8 cellular contexts compared by ENCODE assay signal in genomic region chr12:108773798-108774788, GRCh38. TPM values are rescaled to one million over a fixed set of nuclear protein-coding genes. Genes with fewer than 3 reads are reported as not detected.
DNase-seq lines count a peak whose midpoint lies in the region; ATAC-seq, FAIRE-seq and TF ChIP-seq lines count a peak whose summit lies in the region.

No MANE protein-coding gene starts in this region.

- no peaks in the 10 kb centered on the region for H3F3A ChIP-seq in smooth muscle cell (ENCODE audit: low read depth)

- H3K9ac ChIP-seq in K562 (ENCODE audit: insufficient read depth in 1 of 2, low read depth in 2 of 2, low read length in 2 of 2), result 0 out of 4 replicates have a peak overlapping the region, but pooled peaks of 1 of the 2 experiments have one; percentile 20
- H3K9ac ChIP-seq in iPS-15b (ENCODE audit: low read depth, low read length), result peak overlapping the region; percentile 9
- H3K9ac ChIP-seq in smooth muscle cell (ENCODE audit: low read depth), result no peak overlapping the region

- no peaks in the 10 kb centered on the region for H3K36me3 ChIP-seq in BE2C
- H3K36me3 ChIP-seq in K562 (ENCODE audit: control insufficient read depth, insufficient read depth, low read length), result no peaks in the 10 kb centered on the region
- H3K36me3 ChIP-seq in iPS-15b (ENCODE audit: control insufficient read depth, insufficient read depth, low read length), result no peaks in the 10 kb centered on the region
- no peaks in the 10 kb centered on the region for H3K36me3 ChIP-seq in smooth muscle cell (ENCODE audit: low read depth)

- BruUV-seq in K562 (replicated peaks; lab: Mats Ljungman, UMichigan), result no TSS peak

- H3K27ac ChIP-seq in K562 (ENCODE audit: extremely low read depth, low read depth, low read length) (no peak overlapping the region), smooth muscle cell (ENCODE audit: low read depth) (no peak overlapping the region)

- no peak overlapping the region for H3K27ac Mint-ChIP-seq in activated naive CD4-positive, alpha-beta T cell treated with anti-CD3 and anti-CD28 coated beads, Interleukin-2, amount 50 U/mL, for 72 hours

- TF ChIP-seq CTCF in BE2C (IDR thresholded peaks at IDR 0.05; ENCODE audit: low read depth, low read length) (no peak), K562 (IDR thresholded peaks at IDR 0.05 in 2 of 3, conservative IDR thresholded peaks at IDR 0.05 in 1 of 3; ENCODE audit: insufficient read depth in 2 of 3, low read depth in 1 of 3, low read length in 3 of 3) (no peak), smooth muscle cell (IDR thresholded peaks at IDR 0.05; ENCODE audit: borderline replicate concordance, insufficient read depth, poor library complexity, severe bottlenecking) (no peak)

- no peaks in the 10 kb centered on the region for H4K20me1 ChIP-seq in K562 (replicated peaks; ENCODE audit: control insufficient read depth, insufficient read depth, low read length)
- no peaks in the 10 kb centered on the region for H4K20me1 ChIP-seq in smooth muscle cell (ENCODE audit: low read depth)

- intact Hi-C loops in K562 (cut with micrococcal nuclease), result no loop called here

- H3K4me2 ChIP-seq in K562 (ENCODE audit: insufficient read depth, low read length) (no peak overlapping the region), smooth muscle cell (peak overlapping the region; percentile 22)

- no peaks in the 10 kb centered on the region for H3K9me3 Mint-ChIP-seq in activated naive CD4-positive, alpha-beta T cell treated with anti-CD3 and anti-CD28 coated beads, Interleukin-2, amount 50 U/mL, for 72 hours

- in situ Hi-C loops in K562 (cut with MboI), result no loop called here

- no peaks in the 10 kb centered on the region for H3K9me1 ChIP-seq in K562 (ENCODE audit: control insufficient read depth, insufficient read depth, low read length)

- H3K4me3 ChIP-seq in BE2C (ENCODE audit: low read depth, low read length) (no peak overlapping the region), K562 (no peak overlapping the region), iPS-15b (ENCODE audit: low read depth, low read length) (no peak overlapping the region), smooth muscle cell (no peak overlapping the region)

- H3K4me1 ChIP-seq in BE2C (no peaks in the 10 kb centered on the region; the same call in 1 of the 2 replicates), K562 (replicated peaks in 1 of 2; ENCODE audit: control insufficient read depth in 2 of 2, insufficient read depth in 2 of 2, low read length in 2 of 2) (peaks cover 0 to 12% of the 10 kb centered on the region in 2 experiments; a peak in 2 of 5 replicates), iPS-15b (ENCODE audit: control insufficient read depth, insufficient read depth, low read length) (no peaks in the 10 kb centered on the region), smooth muscle cell (ENCODE audit: low read depth) (no peaks in the 10 kb centered on the region)

- no peak for TF ChIP-seq POLR2A in K562 (conservative IDR thresholded peaks at IDR 0.05)

- H3K27me3 ChIP-seq in BE2C, result no peaks in the 10 kb centered on the region
- peaks cover 0 to 4% of the 10 kb centered on the region in 2 experiments; a peak in 4 of 5 replicates for H3K27me3 ChIP-seq in K562 (ENCODE audit: control insufficient read depth in 2 of 2, insufficient read depth in 2 of 2, low read length in 2 of 2)
- H3K27me3 ChIP-seq in iPS-15b (ENCODE audit: control insufficient read depth, insufficient read depth, low read length), result no peaks in the 10 kb centered on the region
- no peaks in the 10 kb centered on the region for H3K27me3 ChIP-seq in smooth muscle cell (ENCODE audit: low read depth)

- no peak for FAIRE-seq in K562 (lab: Jason Lieb, UNC)

- no peak for TF ChIP-seq RAD21 in K562 (CRISPR knock-in tag; conservative IDR thresholded peaks at IDR 0.05 in 1 of 2, IDR thresholded peaks at IDR 0.05 in 1 of 2)

- no peaks in the 10 kb centered on the region for H3K9me3 ChIP-seq in BE2C
- no peaks in the 10 kb centered on the region for H3K9me3 ChIP-seq in K562 (replicated peaks; ENCODE audit: control insufficient read depth, insufficient read depth, low read depth, low read length)
- no peaks in the 10 kb centered on the region for H3K9me3 ChIP-seq in iPS-15b (ENCODE audit: control insufficient read depth, insufficient read depth, low read length)
- no peaks in the 10 kb centered on the region for H3K9me3 ChIP-seq in smooth muscle cell (replicated peaks; ENCODE audit: low read depth)

- no peak for ATAC-seq in K562
- no peak for ATAC-seq in HG02970 (IDR thresholded peaks at IDR 0.05; ENCODE audit: low FRiP score, unreplicated experiment)
- ATAC-seq in activated naive CD4-positive, alpha-beta T cell treated with anti-CD3 and anti-CD28 coated beads, Interleukin-2, amount 50 U/mL, for 72 hours, result no peak

- TF ChIP-seq EP300 in K562 (IDR thresholded peaks at IDR 0.05; ENCODE audit: low read length), result no peak

- H3K79me2 ChIP-seq in K562 (ENCODE audit: control insufficient read depth, insufficient read depth, low read length) (no peaks in the 10 kb centered on the region), smooth muscle cell (ENCODE audit: low read depth) (no peaks in the 10 kb centered on the region)

- POLR2A ChIA-PET in K562 (lab: Yijun Ruan, JAX), result no interaction called here

- WGBS in K562 (ENCODE audit: insufficient coverage, low coverage, missing lambda C conversion rate), result 46% methylated on average over 20 of the region's 23 CpGs
- WGBS in smooth muscle cell (ENCODE audit: low lambda C conversion rate), result 72% methylated on average over 23 of the region's 23 CpGs

- H3K36me3 Mint-ChIP-seq in activated naive CD4-positive, alpha-beta T cell treated with anti-CD3 and anti-CD28 coated beads, Interleukin-2, amount 50 U/mL, for 72 hours, result no peaks in the 10 kb centered on the region

- CTCF ChIA-PET in K562 (lab: Yijun Ruan, JAX; ENCODE audit: low intra/inter-chr PET ratio), result no interaction called here

- DNase-seq in BE2C (peak; percentile 76), NCI-H146 (lab: John Stamatoyannopoulos, UW) (peak; percentile 81), K562 (ENCODE audit: extremely low read depth in 1 of 4, low spot score in 3 of 4) (no peak), smooth muscle cell (lab: John Stamatoyannopoulos, UW; ENCODE audit: unreplicated experiment) (no peak), RKO (ENCODE audit: low spot score) (no peak)
- DNase-seq in activated naive CD4-positive, alpha-beta T cell treated with anti-CD3 and anti-CD28 coated beads, Interleukin-2, amount 50 U/mL, for 72 hours (ENCODE audit: low spot score in 2 of 2), result no peak

- H2AFZ ChIP-seq in K562 (ENCODE audit: low read depth, low read length), result peak overlapping the region; percentile 74
- no peak overlapping the region for H2AFZ ChIP-seq in smooth muscle cell (ENCODE audit: low read depth)

TF ChIP-seq in K562, 482 proteins besides CTCF, POLR2A, EP300 and RAD21:
- TF ChIP-seq ZBTB33 (CRISPR knock-in tag; IDR thresholded peaks at IDR 0.05) (peak; percentile 57; the same call in 1 of the 2 replicates), MAX (CRISPR knock-in tag; IDR thresholded peaks at IDR 0.05) (0 out of 2 replicates have a peak, but pooled peaks have one; percentile 5), ZEB2 (IDR thresholded peaks at IDR 0.05) (no peak), MEF2A (IDR thresholded peaks at IDR 0.05; ENCODE audit: control insufficient read depth, low read depth, low read length) (no peak), NR2F6 (CRISPR knock-in tag; IDR thresholded peaks at IDR 0.05) (no peak), OTX1 (CRISPR knock-in tag; IDR thresholded peaks at IDR 0.05) (no peak), ZFX (CRISPR knock-in tag; IDR thresholded peaks at IDR 0.05) (0 out of 2 replicates have a peak, but pooled peaks have one; percentile 16)
TF ChIP-seq in K562: peak in this region for 3.

RNA-seq across cellular contexts. Expression of gene CORO1C, which starts 42.8 kb away (rescaled TPM):
- 86.3 TPM for polyA plus RNA-seq in BE2C (2012; ENCODE audit: insufficient read depth, insufficient read length, low read depth)
- 275 and 365 TPM in 2 replicates for total RNA-seq in K562 (2011; cell fraction: chromatin; rRNA removed; ENCODE audit: low replicate concordance)
- 109 and 134 TPM in 2 replicates for total RNA-seq in K562 (2011; cell fraction: nucleolus; rRNA removed)
- total RNA-seq in K562 (2011; cell fraction: nucleoplasm; rRNA removed), result 215 and 268 TPM in 2 replicates
- total RNA-seq in K562 (2014; rRNA removed), result 118 and 123 TPM in 2 replicates
- 154 and 166 TPM in 2 replicates for total RNA-seq in K562 (2014; rRNA removed; fragmentation: Illumina TruSeq; extraction: Trizol)
- total RNA-seq in K562 (2015; rRNA removed; fragmentation: Illumina TruSeq; extraction: Trizol), result 141 and 147 TPM in 2 replicates
- total RNA-seq in K562 (2021), result 206 TPM in 2 replicates
- polyA plus RNA-seq in K562 (2011; rRNA removed), result 265 and 280 TPM in 2 replicates
- polyA plus RNA-seq in K562 (2011; cell fraction: cytosol; rRNA removed), result 140 and 201 TPM in 2 replicates
- 132 and 151 TPM in 2 replicates for polyA plus RNA-seq in K562 (2011; cell fraction: nucleus; rRNA removed)
- 106 and 126 TPM in 2 replicates for polyA plus RNA-seq in K562 (2012)
- 142 and 159 TPM in 2 replicates for polyA plus RNA-seq in K562 (2014; fragmentation: Illumina TruSeq; extraction: Trizol)
- polyA plus RNA-seq in K562 (2014; fragmentation: Nextera tagmentation; extraction: Ambion mirVana), result 10 to 100 TPM; 55.2 to 68.6 TPM
- polyA plus RNA-seq in K562 (2014; rRNA removed), result 125 and 150 TPM in 2 replicates
- polyA minus RNA-seq in K562 (2011; rRNA and poly(A)+ RNA removed), result 667 and 775 TPM in 2 replicates
- polyA minus RNA-seq in K562 (2011; cell fraction: cytosol; rRNA and poly(A)+ RNA removed), result 210 and 245 TPM in 2 replicates
- polyA minus RNA-seq in K562 (2011; cell fraction: nucleus; rRNA and poly(A)+ RNA removed), result 85.0 and 160 TPM in 2 replicates
- 136 and 145 TPM in 2 replicates for total RNA-seq in smooth muscle cell
- polyA plus RNA-seq in smooth muscle cell, result 96.7 and 107 TPM in 2 replicates
- 10 to 100 TPM; 61.5 to 87.5 TPM for total RNA-seq in activated naive CD4-positive, alpha-beta T cell treated with anti-CD3 and anti-CD28 coated beads, Interleukin-2, amount 50 U/mL, for 72 hours

Comparison
In these comparisons a context has a peak if more than half of its experiments do, and no peak if none do; other contexts are left out.
1. DNase-seq: peak in BE2C (single experiment) and NCI-H146 (single experiment); none in K562 (0 of 4), smooth muscle cell (single experiment), RKO (single experiment) and activated naive CD4-positive, alpha-beta T cell treated with anti-CD3 and anti-CD28 coated beads, Interleukin-2, amount 50 U/mL, for 72 hours (0 of 2).